Comparison of ENCODE assay signal across 20 cellular contexts in genomic region chr14:91300283-91300841, GRCh38. TPM values are rescaled to one million over a fixed set of nuclear protein-coding genes. Genes with fewer than 3 reads are reported as not detected.
DNase-seq lines count a peak whose midpoint lies in the region; ATAC-seq, FAIRE-seq and TF ChIP-seq lines count a peak whose summit lies in the region.
"Had no signal": no experiment of that assay in that cellular context is flagged by ENCODE, and none has a peak within 500 bp of the region (broad histone marks: within the 10 kb centered on the region; RNA-seq: fewer than 3 reads in every experiment).

No MANE protein-coding gene starts in this region.

- no peak for ATAC-seq in T-cell (replicated peaks in 1 of 4)
- ATAC-seq in stimulated activated memory B cell treated with anti-CD40 and anti-IgM and Interleukin-4, amounts not matched to agents 10 μg/mL and 1 μg/mL and 100 μg/mL, for 72 hours, result no peak
- ATAC-seq: left colon, right cardiac atrium, SK-N-SH treated with all-trans-retinoic acid at 6 μM for 48 hours had no signal

- TF ChIP-seq CTCF in D721Med (IDR thresholded peaks at IDR 0.05; ENCODE audit: insufficient read depth, missing control alignments), result no peak

- peaks cover 99% of the 10 kb centered on the region for H3K36me3 Mint-ChIP-seq in activated T-cell treated with anti-CD3 and anti-CD28 coated beads, Interleukin-2, amount 50 U/mL, for 24 hours (ENCODE audit: low read depth)
- H3K36me3 Mint-ChIP-seq in T-cell, result peaks cover 66% of the 10 kb centered on the region
- peaks cover 84% of the 10 kb centered on the region for H3K36me3 Mint-ChIP-seq in stimulated activated memory B cell treated with anti-CD40 and anti-IgM and Interleukin-4, amounts not matched to agents 10 μg/mL and 1 μg/mL and 100 μg/mL, for 72 hours

- no peak overlapping the region for H3K4me3 Mint-ChIP-seq in activated T-cell treated with anti-CD3 and anti-CD28 coated beads, Interleukin-2, amount 50 U/mL, for 24 hours
- no peak overlapping the region for H3K4me3 Mint-ChIP-seq in T-cell
- H3K4me3 Mint-ChIP-seq in stimulated activated memory B cell treated with anti-CD40 and anti-IgM and Interleukin-4, amounts not matched to agents 10 μg/mL and 1 μg/mL and 100 μg/mL, for 72 hours, result no peak overlapping the region

- H3K4me1 Mint-ChIP-seq in activated T-cell treated with anti-CD3 and anti-CD28 coated beads, Interleukin-2, amount 50 U/mL, for 24 hours (ENCODE audit: low read depth), result peaks cover 66% of the 10 kb centered on the region
- H3K4me1 Mint-ChIP-seq in T-cell, result peaks cover 16 to 21% (median 20%) of the 10 kb centered on the region in 3 donors
- H3K4me1 Mint-ChIP-seq in stimulated activated memory B cell treated with anti-CD40 and anti-IgM and Interleukin-4, amounts not matched to agents 10 μg/mL and 1 μg/mL and 100 μg/mL, for 72 hours, result peaks cover 24% of the 10 kb centered on the region

- no peaks in the 10 kb centered on the region for H3K9me3 Mint-ChIP-seq in activated T-cell treated with anti-CD3 and anti-CD28 coated beads, Interleukin-2, amount 50 U/mL, for 24 hours
- no peaks in the 10 kb centered on the region for H3K9me3 Mint-ChIP-seq in T-cell
- no peaks in the 10 kb centered on the region for H3K9me3 Mint-ChIP-seq in stimulated activated memory B cell treated with anti-CD40 and anti-IgM and Interleukin-4, amounts not matched to agents 10 μg/mL and 1 μg/mL and 100 μg/mL, for 72 hours

- H3K27me3 Mint-ChIP-seq in activated T-cell treated with anti-CD3 and anti-CD28 coated beads, Interleukin-2, amount 50 U/mL, for 24 hours, result no peaks in the 10 kb centered on the region
- no peaks in the 10 kb centered on the region for H3K27me3 Mint-ChIP-seq in T-cell
- no peaks in the 10 kb centered on the region for H3K27me3 Mint-ChIP-seq in stimulated activated memory B cell treated with anti-CD40 and anti-IgM and Interleukin-4, amounts not matched to agents 10 μg/mL and 1 μg/mL and 100 μg/mL, for 72 hours

- FAIRE-seq in D721Med (lab: Jason Lieb, UNC), result no peak
- FAIRE-seq: GM18507, GM19239 had no signal

- CTCF ChIA-PET in T-cell (lab: Charles Lee), result no interaction called here

- POLR2A ChIA-PET in T-cell (lab: Charles Lee), result interaction anchor here in 1 of 2 donors (0.5 kb wide), 1 partner anchor 9 kb away, joined by 7 read pairs; no protein-coding TSS in a partner anchor

- H3K27ac Mint-ChIP-seq in activated T-cell treated with anti-CD3 and anti-CD28 coated beads, Interleukin-2, amount 50 U/mL, for 24 hours, result peak overlapping the region; percentile 99
- H3K27ac Mint-ChIP-seq in T-cell, result peak overlapping the region; percentile 72 to 85
- peak overlapping the region; percentile 78 for H3K27ac Mint-ChIP-seq in stimulated activated memory B cell treated with anti-CD40 and anti-IgM and Interleukin-4, amounts not matched to agents 10 μg/mL and 1 μg/mL and 100 μg/mL, for 72 hours

- DNase-seq in activated T-cell treated with anti-CD3 and anti-CD28 coated beads, Interleukin-2, amount 50 U/mL, for 24 hours, result no peak
- no peak for DNase-seq in activated T-cell treated with anti-CD3 and anti-CD28 coated beads, Interleukin-2, amount 50 U/mL, for 1 hour
- DNase-seq in T-cell (no peak), epithelial cell of prostate (ENCODE audit: low read depth, low spot score) (no peak), D721Med (ENCODE audit: insufficient read length, low spot score) (no peak), occipital lobe (lab: John Stamatoyannopoulos, UW) (no peak), NCI-H1930 (lab: John Stamatoyannopoulos, UW) (no peak)
- DNase-seq: left colon; NCI-H1417 treated with DMSO at 0.1 percent for 48 hours; right cardiac atrium; stimulated activated CD4-positive, alpha-beta T cell treated with anti-CD3 and anti-CD28 coated beads, Interleukin-2, amount 100 ng/mL, for 24 hours; transverse colon had no signal

- peak overlapping the region; percentile 14 for H3K27ac ChIP-seq in epithelial cell of prostate
- H3K27ac ChIP-seq: ascending aorta, KMS-11, transverse colon, VCaP had no signal

RNA-seq across cellular contexts. Expression of gene GPR68, which starts 55.9 kb away (rescaled TPM):
- total RNA-seq in T-cell (10 to 100 TPM in 3 of 5 donors, 1 to 10 TPM in 2; 3.0 to 16.4 (median 10.0) TPM), occipital lobe (5.9 TPM)
- total RNA-seq: ascending aorta, NCI-H460 had no signal
